In the genomic region with DNA sequence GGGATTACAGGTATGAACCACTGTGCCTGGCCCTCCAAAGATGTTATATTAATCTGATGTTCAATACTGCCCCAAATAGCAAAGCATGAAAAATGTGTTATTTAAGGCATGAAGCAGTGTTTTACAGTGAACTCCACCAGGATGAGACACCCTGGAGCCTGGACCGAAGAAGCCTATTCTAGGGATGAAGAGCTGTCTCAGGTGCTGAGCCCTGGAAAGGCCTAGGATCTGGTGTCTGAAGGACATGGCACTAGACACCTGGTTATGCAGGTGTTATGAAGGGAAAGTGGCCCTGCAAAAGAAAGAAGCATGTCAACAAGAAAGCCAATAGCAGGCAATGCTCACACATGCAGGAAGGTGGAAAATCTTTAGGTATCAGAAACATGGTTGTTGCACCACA, we compare ENCODE assay signal across 2 cellular contexts.
TF ChIP-seq lines count a peak whose summit lies in the region.

No MANE protein-coding gene starts in this region.

TF ChIP-seq in SK-N-SH, 30 proteins besides CTCF, POLR2A, EP300 and RAD21 (continued from another document):
- TF ChIP-seq, protein P1, sequence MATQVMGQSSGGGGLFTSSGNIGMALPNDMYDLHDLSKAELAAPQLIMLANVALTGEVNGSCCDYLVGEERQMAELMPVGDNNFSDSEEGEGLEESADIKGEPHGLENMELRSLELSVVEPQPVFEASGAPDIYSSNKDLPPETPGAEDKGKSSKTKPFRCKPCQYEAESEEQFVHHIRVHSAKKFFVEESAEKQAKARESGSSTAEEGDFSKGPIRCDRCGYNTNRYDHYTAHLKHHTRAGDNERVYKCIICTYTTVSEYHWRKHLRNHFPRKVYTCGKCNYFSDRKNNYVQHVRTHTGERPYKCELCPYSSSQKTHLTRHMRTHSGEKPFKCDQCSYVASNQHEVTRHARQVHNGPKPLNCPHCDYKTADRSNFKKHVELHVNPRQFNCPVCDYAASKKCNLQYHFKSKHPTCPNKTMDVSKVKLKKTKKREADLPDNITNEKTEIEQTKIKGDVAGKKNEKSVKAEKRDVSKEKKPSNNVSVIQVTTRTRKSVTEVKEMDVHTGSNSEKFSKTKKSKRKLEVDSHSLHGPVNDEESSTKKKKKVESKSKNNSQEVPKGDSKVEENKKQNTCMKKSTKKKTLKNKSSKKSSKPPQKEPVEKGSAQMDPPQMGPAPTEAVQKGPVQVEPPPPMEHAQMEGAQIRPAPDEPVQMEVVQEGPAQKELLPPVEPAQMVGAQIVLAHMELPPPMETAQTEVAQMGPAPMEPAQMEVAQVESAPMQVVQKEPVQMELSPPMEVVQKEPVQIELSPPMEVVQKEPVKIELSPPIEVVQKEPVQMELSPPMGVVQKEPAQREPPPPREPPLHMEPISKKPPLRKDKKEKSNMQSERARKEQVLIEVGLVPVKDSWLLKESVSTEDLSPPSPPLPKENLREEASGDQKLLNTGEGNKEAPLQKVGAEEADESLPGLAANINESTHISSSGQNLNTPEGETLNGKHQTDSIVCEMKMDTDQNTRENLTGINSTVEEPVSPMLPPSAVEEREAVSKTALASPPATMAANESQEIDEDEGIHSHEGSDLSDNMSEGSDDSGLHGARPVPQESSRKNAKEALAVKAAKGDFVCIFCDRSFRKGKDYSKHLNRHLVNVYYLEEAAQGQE (IDR thresholded peaks at IDR 0.05; ENCODE audit: low read depth, low read length) = 0 out of 2 replicates have a peak, but pooled peaks have one; percentile 42
- TF ChIP-seq, protein P2, sequence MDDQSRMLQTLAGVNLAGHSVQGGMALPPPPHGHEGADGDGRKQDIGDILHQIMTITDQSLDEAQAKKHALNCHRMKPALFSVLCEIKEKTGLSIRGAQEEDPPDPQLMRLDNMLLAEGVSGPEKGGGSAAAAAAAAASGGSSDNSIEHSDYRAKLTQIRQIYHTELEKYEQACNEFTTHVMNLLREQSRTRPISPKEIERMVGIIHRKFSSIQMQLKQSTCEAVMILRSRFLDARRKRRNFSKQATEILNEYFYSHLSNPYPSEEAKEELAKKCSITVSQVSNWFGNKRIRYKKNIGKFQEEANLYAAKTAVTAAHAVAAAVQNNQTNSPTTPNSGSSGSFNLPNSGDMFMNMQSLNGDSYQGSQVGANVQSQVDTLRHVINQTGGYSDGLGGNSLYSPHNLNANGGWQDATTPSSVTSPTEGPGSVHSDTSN (IDR thresholded peaks at IDR 0.05) = no peak
- TF ChIP-seq YY1 (IDR thresholded peaks at IDR 0.05; ENCODE audit: low read depth) = no peak

TF ChIP-seq in SK-N-SH treated with all-trans-retinoic acid at 6 μM for 48 hours, 23 proteins besides CTCF, POLR2A, EP300 and RAD21 (continued from another document):
- TF ChIP-seq, protein P3, sequence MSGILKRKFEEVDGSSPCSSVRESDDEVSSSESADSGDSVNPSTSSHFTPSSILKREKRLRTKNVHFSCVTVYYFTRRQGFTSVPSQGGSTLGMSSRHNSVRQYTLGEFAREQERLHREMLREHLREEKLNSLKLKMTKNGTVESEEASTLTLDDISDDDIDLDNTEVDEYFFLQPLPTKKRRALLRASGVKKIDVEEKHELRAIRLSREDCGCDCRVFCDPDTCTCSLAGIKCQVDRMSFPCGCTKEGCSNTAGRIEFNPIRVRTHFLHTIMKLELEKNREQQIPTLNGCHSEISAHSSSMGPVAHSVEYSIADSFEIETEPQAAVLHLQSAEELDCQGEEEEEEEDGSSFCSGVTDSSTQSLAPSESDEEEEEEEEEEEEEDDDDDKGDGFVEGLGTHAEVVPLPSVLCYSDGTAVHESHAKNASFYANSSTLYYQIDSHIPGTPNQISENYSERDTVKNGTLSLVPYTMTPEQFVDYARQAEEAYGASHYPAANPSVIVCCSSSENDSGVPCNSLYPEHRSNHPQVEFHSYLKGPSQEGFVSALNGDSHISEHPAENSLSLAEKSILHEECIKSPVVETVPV (CRISPR knock-in tag; IDR thresholded peaks at IDR 0.05) = no peak
- TF ChIP-seq ESRRG (CRISPR knock-in tag; IDR thresholded peaks at IDR 0.05) (no peak), GLIS3 (CRISPR knock-in tag; IDR thresholded peaks at IDR 0.05) (no peak), ZNF565 (CRISPR knock-in tag; conservative IDR thresholded peaks at IDR 0.05; ENCODE audit: low read depth) (no peak), OSR1 (CRISPR knock-in tag; IDR thresholded peaks at IDR 0.05) (no peak)
TF ChIP-seq in SK-N-SH treated with all-trans-retinoic acid at 6 μM for 48 hours: peak in this region for 0.
